In the genomic region with DNA sequence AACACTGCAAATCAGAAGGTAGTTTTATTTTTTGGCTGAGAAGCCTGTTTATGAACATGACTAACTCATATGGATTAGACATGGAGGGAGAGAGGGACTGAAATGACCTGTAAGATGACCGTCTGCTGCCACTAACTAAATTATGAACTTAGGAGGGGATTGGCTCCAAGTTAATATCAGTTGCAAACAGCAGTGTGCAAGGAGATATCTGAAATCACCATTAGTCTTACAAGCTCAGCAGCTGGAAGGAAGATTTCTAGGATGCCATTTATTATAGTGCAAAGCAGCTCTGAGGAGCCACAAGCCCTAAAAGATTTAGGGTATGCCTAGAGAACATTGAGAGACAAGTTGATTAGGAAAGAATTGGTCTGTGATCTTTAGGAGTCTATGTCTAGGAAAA, we compare ENCODE assay signal across 28 cellular contexts.
"Had no signal": no experiment of that assay in that cellular context is flagged by ENCODE, and none has a peak within 500 bp of the region (broad histone marks: within the 10 kb centered on the region; RNA-seq: fewer than 3 reads in every experiment).

No MANE protein-coding gene starts in this region.

- H3K4me1 Mint-ChIP-seq: nephron progenitor cell, neural crest cell had no signal

- H3K36me3 Mint-ChIP-seq: natural killer cell treated with Interleukin-12 subunit alpha and Interleukin-12 subunit beta and Interleukin-15 and Interleukin-18, amount 100 ng/mL, for 72 hours; stimulated activated effector memory CD8-positive, alpha-beta T cell treated with anti-CD3 and anti-CD28 coated beads, Interleukin-12 subunit alpha, Interleukin-12 subunit beta, amount 100 ng/mL, for 72 hours had no signal

- H3K27me3 Mint-ChIP-seq: stimulated activated naive CD8-positive, alpha-beta T cell treated with anti-CD3 and anti-CD28 coated beads, Interleukin-15, Interleukin-2, amounts not matched to agents 100 ng/mL and 50 ng/mL, for 24 hours had no signal

- H3K27ac ChIP-seq: ovary, parathyroid adenoma, psoas muscle, right lobe of liver, sigmoid colon, stomach, thoracic aorta, thyroid gland, tibial nerve, upper lobe of left lung, vagina had no signal

- H3K9me3 Mint-ChIP-seq: natural killer cell treated with Interleukin-12 subunit alpha and Interleukin-12 subunit beta and Interleukin-15 and Interleukin-18, amount 100 ng/mL, for 72 hours; stimulated activated effector memory CD8-positive, alpha-beta T cell treated with anti-CD3 and anti-CD28 coated beads, Interleukin-12 subunit alpha, Interleukin-12 subunit beta, amount 100 ng/mL, for 72 hours; stimulated activated naive CD8-positive, alpha-beta T cell treated with anti-CD3 and anti-CD28 coated beads, Interleukin-15, Interleukin-2, amounts not matched to agents 100 ng/mL and 50 ng/mL, for 24 hours had no signal

- H3K27ac Mint-ChIP-seq: naive thymus-derived CD8-positive, alpha-beta T cell; natural killer cell treated with Interleukin-12 subunit alpha and Interleukin-12 subunit beta and Interleukin-15 and Interleukin-18, amount 100 ng/mL, for 72 hours; nephron progenitor cell; stimulated activated effector memory CD8-positive, alpha-beta T cell treated with anti-CD3 and anti-CD28 coated beads, Interleukin-12 subunit alpha, Interleukin-12 subunit beta, amount 100 ng/mL, for 72 hours; stimulated activated naive B cell treated with anti-CD40 and anti-IgM and Interleukin-4, amounts not matched to agents 10 μg/mL and 1 μg/mL and 100 μg/mL, for 72 hours had no signal

- H3K36me3 ChIP-seq: ovary, right lobe of liver, sigmoid colon, stomach, thoracic aorta, thyroid gland, tibial nerve, upper lobe of left lung, vagina had no signal

- H3K4me3 ChIP-seq: ovary, psoas muscle, right lobe of liver, sigmoid colon, stomach, thoracic aorta, thyroid gland, tibial nerve, upper lobe of left lung, vagina had no signal

- H3K9ac ChIP-seq: parathyroid adenoma had no signal

- H3K4me1 ChIP-seq: parathyroid adenoma, psoas muscle, sigmoid colon, stomach, thyroid gland, tibial nerve, upper lobe of left lung, vagina had no signal

- DNase-seq: naive thymus-derived CD8-positive, alpha-beta T cell; nephron progenitor cell; occipital lobe; ovary; posterior cingulate gyrus; psoas muscle; right cardiac atrium; sigmoid colon; small intestine; stimulated activated CD4-positive, alpha-beta T cell treated with anti-CD3 and anti-CD28 coated beads, Interleukin-15, amount 100 ng/mL, for 24 hours; stimulated activated CD4-positive, alpha-beta T cell treated with anti-CD3 and anti-CD28 coated beads, Interleukin-2, amount 100 ng/mL, for 24 hours; stimulated activated CD4-positive, alpha-beta T cell treated with anti-CD3 and anti-CD28 coated beads, Interleukin-2, amount 100 ng/mL, for 48 hours; stimulated activated CD4-positive, alpha-beta T cell treated with anti-CD3 and anti-CD28 coated beads, Interleukin-4, amount 100 ng/mL, for 24 hours; stimulated activated naive B cell treated with anti-CD40 and anti-IgM and Interleukin-4, amounts not matched to agents 10 μg/mL and 1 μg/mL and 100 μg/mL, for 72 hours; stimulated activated naive CD4-positive, alpha-beta T cell treated with Interleukin-2 at 50 U/mL for 16 hours; stomach; thyroid gland; trophoblast cell; upper lobe of left lung had no signal

- H3K4me3 Mint-ChIP-seq: naive thymus-derived CD8-positive, alpha-beta T cell; natural killer cell treated with Interleukin-12 subunit alpha and Interleukin-12 subunit beta and Interleukin-15 and Interleukin-18, amount 100 ng/mL, for 72 hours; nephron progenitor cell; neural crest cell; stimulated activated effector memory CD8-positive, alpha-beta T cell treated with anti-CD3 and anti-CD28 coated beads, Interleukin-12 subunit alpha, Interleukin-12 subunit beta, amount 100 ng/mL, for 72 hours; stimulated activated naive B cell treated with anti-CD40 and anti-IgM and Interleukin-4, amounts not matched to agents 10 μg/mL and 1 μg/mL and 100 μg/mL, for 72 hours; stimulated activated naive CD8-positive, alpha-beta T cell treated with anti-CD3 and anti-CD28 coated beads, Interleukin-15, Interleukin-2, amounts not matched to agents 100 ng/mL and 50 ng/mL, for 24 hours had no signal

- H3K9me3 ChIP-seq: ovary, psoas muscle, right lobe of liver, sigmoid colon, thoracic aorta, thyroid gland, tibial nerve, upper lobe of left lung, vagina had no signal

- H3K27me3 ChIP-seq: ovary, right lobe of liver, sigmoid colon, thyroid gland, tibial nerve, upper lobe of left lung, vagina had no signal

- H3K79me2 ChIP-seq: parathyroid adenoma had no signal

- H2AFZ ChIP-seq: parathyroid adenoma had no signal

- ATAC-seq: naive thymus-derived CD8-positive, alpha-beta T cell; natural killer cell treated with Interleukin-12 subunit alpha and Interleukin-12 subunit beta and Interleukin-15 and Interleukin-18, amount 100 ng/mL, for 72 hours; psoas muscle; right cardiac atrium; stimulated activated effector memory CD8-positive, alpha-beta T cell treated with anti-CD3 and anti-CD28 coated beads, Interleukin-12 subunit alpha, Interleukin-12 subunit beta, amount 100 ng/mL, for 72 hours; stimulated activated naive B cell treated with anti-CD40 and anti-IgM and Interleukin-4, amounts not matched to agents 10 μg/mL and 1 μg/mL and 100 μg/mL, for 72 hours had no signal
